Comparison of ENCODE assay signal across 4 cellular contexts in genomic region chr9:131046093-131046380, GRCh38.
"Had no signal": no experiment of that assay in that cellular context is flagged by ENCODE, and none has a peak within 500 bp of the region (broad histone marks: within the 10 kb centered on the region; RNA-seq: fewer than 3 reads in every experiment).

No MANE protein-coding gene starts in this region.

- H3K4me3 ChIP-seq: adrenal gland, hepatocyte, pancreas had no signal

- FAIRE-seq: pancreas, urothelium cell line had no signal
